ENCODE assay signal across 8 cellular contexts in the genomic region with DNA sequence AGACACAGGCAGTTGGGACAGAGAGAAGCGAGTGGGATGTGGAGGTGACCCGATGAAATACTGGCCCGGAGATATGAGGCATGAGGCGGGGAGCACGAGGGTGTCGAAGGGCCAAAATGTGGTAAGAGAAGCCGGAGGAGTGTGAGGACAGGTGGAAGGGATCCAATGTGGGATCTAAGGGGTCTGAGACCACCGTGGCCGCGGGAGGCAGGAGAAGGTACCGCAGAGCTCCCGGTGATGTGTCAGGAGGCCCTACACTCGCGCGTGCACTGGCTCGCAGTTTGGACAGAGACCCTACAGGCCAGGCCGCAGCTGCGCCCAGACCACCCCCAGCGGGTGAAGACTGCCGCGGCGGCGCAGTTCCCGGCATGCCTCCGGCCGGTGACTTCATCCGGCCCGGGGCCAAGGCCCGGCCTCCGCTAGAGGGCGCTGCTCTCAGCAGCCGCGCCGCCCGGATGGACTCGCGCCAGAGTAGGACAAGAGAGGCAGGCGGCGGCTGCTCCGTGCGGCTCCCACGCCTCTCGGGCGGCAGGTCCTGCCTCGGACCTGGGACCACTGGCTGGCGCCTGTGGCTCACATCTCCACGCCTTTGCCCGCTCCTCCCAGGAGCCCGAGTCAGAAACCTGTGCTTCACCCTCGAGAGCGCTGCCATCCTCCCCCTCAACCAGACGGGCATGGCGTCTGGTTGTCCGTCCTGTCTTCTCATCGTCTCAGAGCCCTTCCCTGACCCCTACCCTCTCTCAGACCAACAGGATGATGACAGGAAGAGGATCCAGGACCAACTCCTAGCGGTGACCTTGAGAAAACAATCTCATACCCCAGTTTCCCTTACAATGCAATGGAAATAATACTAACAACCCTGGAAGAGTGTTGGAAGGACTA. TPM values are rescaled to one million over a fixed set of nuclear protein-coding genes. Genes with fewer than 3 reads are reported as not detected.
DNase-seq lines count a peak whose midpoint lies in the region; TF ChIP-seq lines count a peak whose summit lies in the region.

No MANE protein-coding gene starts in this region.

- TF ChIP-seq CTCF in GM12801 (IDR thresholded peaks at IDR 0.05; ENCODE audit: extremely low read depth, insufficient read length) = peak; percentile 55
- peak; percentile 97 for TF ChIP-seq CTCF in right atrium auricular region (IDR thresholded peaks at IDR 0.05)
- peak; percentile 96 to 99 (median 98) for TF ChIP-seq CTCF in uterus (IDR thresholded peaks at IDR 0.05)

- CTCF ChIA-PET in HEK293T (lab: Yijun Ruan, JAX) = interaction anchor here (0.5 to 1.3 kb wide), 7 partner anchors 20 to 543 kb away, joined by 3 to 5 read pairs (median 4); no protein-coding TSS in a partner anchor

- H3K27ac ChIP-seq in right atrium auricular region (peak overlapping the region; percentile 86 to 89), uterus (peak overlapping the region; percentile 86 to 89)

- peaks cover 0 to 21% of the 10 kb centered on the region in 2 donors for H3K4me1 ChIP-seq in right atrium auricular region
- H3K4me1 ChIP-seq in uterus = no peaks in the 10 kb centered on the region

- intact Hi-C loops in uterus (cut with DNase I; ENCODE audit: low total_unique reads) = loop anchor here (5.0 kb wide), 1 partner anchor 101 kb away; no protein-coding TSS in a partner anchor

- H3K4me3 ChIP-seq in right atrium auricular region (peak overlapping the region; percentile 41 to 55), uterus (peak overlapping the region; percentile 48 to 49)

- peak; percentile 69 to 70 for TF ChIP-seq POLR2A in uterus (IDR thresholded peaks at IDR 0.05)

- no peaks in the 10 kb centered on the region for H3K36me3 ChIP-seq in right atrium auricular region
- H3K36me3 ChIP-seq in uterus = no peaks in the 10 kb centered on the region

- H3K9me3 ChIP-seq in right atrium auricular region (no peaks in the 10 kb centered on the region), uterus (no peaks in the 10 kb centered on the region)

- peak; percentile 95 for DNase-seq in HEK293T (ENCODE audit: extremely low spot score)
- DNase-seq in MV-4-11 (lab: John Stamatoyannopoulos, UW) = peak; percentile 70
- peak; percentile 83 for DNase-seq in SW480 (ENCODE audit: low spot score)
- peak; percentile 68 for DNase-seq in amniotic epithelial cell (ENCODE audit: low read depth)
- DNase-seq in right atrium auricular region (ENCODE audit: low spot score) = peak; percentile 92
- peak; percentile 39 for DNase-seq in pulmonary artery endothelial cell (ENCODE audit: low read depth, low spot score)
- peak; percentile 90 to 96 for DNase-seq in uterus

- POLR2A ChIA-PET in HEK293T (lab: Yijun Ruan, JAX) = interaction anchor here (0.8 to 3.6 kb wide), 9 partner anchors 9 to 98 kb away, joined by 3 to 21 read pairs (median 3); a partner anchor contains a TSS

- H3K27me3 ChIP-seq in right atrium auricular region (no peaks in the 10 kb centered on the region), uterus (no peaks in the 10 kb centered on the region)

TF ChIP-seq in HEK293T, 16 proteins besides CTCF, POLR2A, EP300 and RAD21:
- TF ChIP-seq LEF1 (IDR thresholded peaks at IDR 0.05; ENCODE audit: borderline replicate concordance) = peak; percentile 27; the same call in 1 of the 2 replicates
- no peak for TF ChIP-seq TARDBP (IDR thresholded peaks at IDR 0.05)
- peak; percentile 95 for TF ChIP-seq L3MBTL2 (conservative IDR thresholded peaks at IDR 0.05)

RNA-seq across cellular contexts. Expression of a gene that starts 35.4 kb away (rescaled TPM):
- 100 to 1,000 TPM in 1 of 2 donors, 10 to 100 TPM in 1; 80.0 to 123 TPM for total RNA-seq in right atrium auricular region
- 89.4 and 92.2 TPM in 2 replicates for total RNA-seq in pulmonary artery endothelial cell
- 10 to 100 TPM; 16.9 to 90.1 (median 48.5) TPM for total RNA-seq in uterus

RNA-seq across cellular contexts. Expression of a gene that starts 43.2 kb away (rescaled TPM):
- total RNA-seq in right atrium auricular region = 10 to 100 TPM; 54.3 to 73.6 TPM
- 66.0 and 71.1 TPM in 2 replicates for total RNA-seq in pulmonary artery endothelial cell
- 100 to 1,000 TPM in 1 of 4 donors, 10 to 100 TPM in 3; 34.1 to 153 (median 76.3) TPM for total RNA-seq in uterus

RNA-seq across cellular contexts. Expression of a gene that starts 47.1 kb away (rescaled TPM):
- total RNA-seq in right atrium auricular region (not detected), pulmonary artery endothelial cell (under 0.01 TPM in 1 of 2 replicates, not detected in the other), uterus (not detected)

RNA-seq across cellular contexts. Expression of a gene that starts 55.4 kb away (rescaled TPM):
- 10 to 100 TPM; 30.1 to 35.4 TPM for total RNA-seq in right atrium auricular region
- total RNA-seq in pulmonary artery endothelial cell = 448 and 513 TPM in 2 replicates
- total RNA-seq in uterus = 10 to 100 TPM; 19.2 to 68.9 (median 42.0) TPM

Comparison
In these comparisons a context has a peak if more than half of its experiments do, and no peak if none do; other contexts are left out.
1. Peak in every context shown above with its lines: DNase-seq, H3K4me3 ChIP-seq and H3K27ac ChIP-seq.
2. DNase-seq: peak in every context shown above with its lines; median percentile 95 in HEK293T; 93 in uterus; 92 in right atrium auricular region; 83 in SW480; 70 in MV-4-11; 68 in amniotic epithelial cell; 39 in pulmonary artery endothelial cell.